In the genomic region with DNA sequence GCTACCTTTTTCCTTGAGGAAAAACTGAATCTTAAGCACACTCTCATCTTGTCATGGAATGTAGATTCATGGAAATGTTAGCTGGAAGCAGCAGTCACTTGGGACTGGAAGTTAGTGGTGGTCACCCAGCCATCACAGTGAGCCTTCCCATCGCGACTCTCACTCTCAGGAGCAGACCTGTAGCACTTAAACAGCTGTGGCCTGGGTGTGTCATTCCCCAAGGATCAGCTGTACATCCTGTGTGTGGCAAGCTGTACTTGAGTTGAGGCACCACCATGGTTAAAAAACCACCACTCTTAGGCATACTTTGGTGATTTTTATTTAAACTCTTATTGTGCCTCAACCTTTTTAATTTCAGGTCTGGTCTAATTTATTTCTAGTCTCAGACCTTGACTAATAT, we compare ENCODE assay signal across 18 cellular contexts. TPM values are rescaled to one million over a fixed set of nuclear protein-coding genes. Genes with fewer than 3 reads are reported as not detected.
DNase-seq lines count a peak whose midpoint lies in the region; ATAC-seq and TF ChIP-seq lines count a peak whose summit lies in the region.
"Had no signal": no experiment of that assay in that cellular context is flagged by ENCODE, and none has a peak within 500 bp of the region (broad histone marks: within the 10 kb centered on the region; RNA-seq: fewer than 3 reads in every experiment).

No MANE protein-coding gene starts in this region.

- H3K27me3 ChIP-seq in BLaER1, result no peaks in the 10 kb centered on the region
- no peaks in the 10 kb centered on the region for H3K27me3 ChIP-seq in Karpas-422 (ENCODE audit: low read length)
- no peaks in the 10 kb centered on the region for H3K27me3 ChIP-seq in Caco-2 (replicated peaks; ENCODE audit: control insufficient read depth, insufficient read depth, low read length)

- intact Hi-C loops in Caco-2 (cut with micrococcal nuclease; ENCODE audit: unreplicated experiment), result no loop called here

- no peak for ATAC-seq in natural killer cell treated with Interleukin-12 subunit alpha and Interleukin-12 subunit beta and Interleukin-15 and Interleukin-18, amount 100 ng/mL, for 72 hours
- ATAC-seq: A549 had no signal

- H3K9me3 Mint-ChIP-seq in natural killer cell treated with Interleukin-12 subunit alpha and Interleukin-12 subunit beta and Interleukin-15 and Interleukin-18, amount 100 ng/mL, for 72 hours, result no peaks in the 10 kb centered on the region
- H3K9me3 Mint-ChIP-seq in Caco-2 (ENCODE audit: unreplicated experiment), result no peaks in the 10 kb centered on the region
- H3K9me3 Mint-ChIP-seq: CD8-positive, alpha-beta memory T cell had no signal

- no peaks in the 10 kb centered on the region for H3K9me2 ChIP-seq in Karpas-422 (replicated peaks; ENCODE audit: insufficient read depth, low read length)

- peak overlapping the region; percentile 76 for H3K4me2 ChIP-seq in BLaER1
- H3K4me2 ChIP-seq in Karpas-422 (ENCODE audit: low read depth, low read length, poor library complexity, severe bottlenecking), result peak overlapping the region; percentile 45
- H3K4me2 ChIP-seq: A549 had no signal

- H3K27ac Mint-ChIP-seq in natural killer cell treated with Interleukin-12 subunit alpha and Interleukin-12 subunit beta and Interleukin-15 and Interleukin-18, amount 100 ng/mL, for 72 hours, result peak overlapping the region; percentile 82 to 93
- no peak overlapping the region for H3K27ac Mint-ChIP-seq in Caco-2 (ENCODE audit: unreplicated experiment)

- no TSS peak for BruUV-seq in Caco-2 (replicated peaks; lab: Mats Ljungman, UMichigan)

- DNase-seq in Karpas-422 (no peak), fibroblast of mammary gland (ENCODE audit: low read depth) (peak; percentile 18), hippocampal formation (lab: John Stamatoyannopoulos, UW) (no peak), Caco-2 (no peak), T-helper 1 cell (no peak)
- no peak for DNase-seq in natural killer cell treated with Interleukin-12 subunit alpha and Interleukin-12 subunit beta and Interleukin-15 and Interleukin-18, amount 100 ng/mL, for 72 hours (ENCODE audit: low spot score)
- no peak for DNase-seq in effector CD4-positive, alpha-beta T cell
- DNase-seq: CD8-positive, alpha-beta memory T cell; GOT3; NCI-H1417; NCI-H187; NCI-H2107; NCI-H510A treated with DMSO at 0.1 percent for 48 hours; NCI-H774; OCI-M1; SHP77 treated with DMSO at 0.1 percent for 48 hours had no signal

- H3K4me3 ChIP-seq in BLaER1 (no peak overlapping the region), Karpas-422 (ENCODE audit: low read length) (no peak overlapping the region), fibroblast of mammary gland (ENCODE audit: control insufficient read depth, low read depth, low read length) (no peak overlapping the region), Caco-2 (ENCODE audit: low read depth, low read length) (no peak overlapping the region)
- H3K4me3 ChIP-seq: A549 had no signal

- no peak overlapping the region for H2AFZ ChIP-seq in Karpas-422 (ENCODE audit: low read length)

- no peaks in the 10 kb centered on the region for H3K27me3 Mint-ChIP-seq in natural killer cell treated with Interleukin-12 subunit alpha and Interleukin-12 subunit beta and Interleukin-15 and Interleukin-18, amount 100 ng/mL, for 72 hours
- H3K27me3 Mint-ChIP-seq in Caco-2 (ENCODE audit: insufficient read depth, unreplicated experiment), result no peaks in the 10 kb centered on the region

- H3K27ac ChIP-seq in BLaER1, result no peak overlapping the region
- peak overlapping the region; percentile 5 for H3K27ac ChIP-seq in Karpas-422 (ENCODE audit: low read length)
- H3K27ac ChIP-seq: A549 had no signal

- no peak overlapping the region for H3K9ac ChIP-seq in BLaER1
- H3K9ac ChIP-seq in Karpas-422 (ENCODE audit: low read length), result no peak overlapping the region

- H4K20me1 ChIP-seq in BLaER1 (peaks cover 61% of the 10 kb centered on the region), Karpas-422 (ENCODE audit: insufficient read depth, low read depth, low read length) (peaks cover 19% of the 10 kb centered on the region)

- peaks cover 59 to 63% of the 10 kb centered on the region in 2 donors for H3K4me1 Mint-ChIP-seq in natural killer cell treated with Interleukin-12 subunit alpha and Interleukin-12 subunit beta and Interleukin-15 and Interleukin-18, amount 100 ng/mL, for 72 hours (ENCODE audit: low read depth in 2 of 2)
- H3K4me1 Mint-ChIP-seq in Caco-2 (ENCODE audit: low read depth, unreplicated experiment), result no peaks in the 10 kb centered on the region

- CTCF ChIA-PET in Caco-2 (lab: Charles Lee), result no interaction called here

- no peaks in the 10 kb centered on the region for H3K9me3 ChIP-seq in BLaER1
- no peaks in the 10 kb centered on the region for H3K9me3 ChIP-seq in Karpas-422 (ENCODE audit: low read length)
- no peaks in the 10 kb centered on the region for H3K9me3 ChIP-seq in Caco-2
- H3K9me3 ChIP-seq: A549 had no signal

- H3K36me3 ChIP-seq in BLaER1, result peaks cover 86% of the 10 kb centered on the region
- peaks cover 86% of the 10 kb centered on the region for H3K36me3 ChIP-seq in Karpas-422 (ENCODE audit: insufficient read depth, low read length)
- no peaks in the 10 kb centered on the region for H3K36me3 ChIP-seq in Caco-2 (ENCODE audit: control insufficient read depth, insufficient read depth, low read length)

- POLR2A ChIA-PET in Caco-2 (lab: Charles Lee), result no interaction called here

- H3K79me2 ChIP-seq in Karpas-422 (ENCODE audit: low read length), result peaks cover 71% of the 10 kb centered on the region

- H3K36me3 Mint-ChIP-seq in natural killer cell treated with Interleukin-12 subunit alpha and Interleukin-12 subunit beta and Interleukin-15 and Interleukin-18, amount 100 ng/mL, for 72 hours, result peaks cover 36% of the 10 kb centered on the region
- H3K36me3 Mint-ChIP-seq in Caco-2 (ENCODE audit: insufficient read depth, unreplicated experiment), result peaks cover 95% of the 10 kb centered on the region

- H3K4me3 Mint-ChIP-seq in natural killer cell treated with Interleukin-12 subunit alpha and Interleukin-12 subunit beta and Interleukin-15 and Interleukin-18, amount 100 ng/mL, for 72 hours, result no peak overlapping the region
- H3K4me3 Mint-ChIP-seq in Caco-2 (ENCODE audit: unreplicated experiment), result no peak overlapping the region
- H3K4me3 Mint-ChIP-seq: CD8-positive, alpha-beta memory T cell had no signal

- H3K4me1 ChIP-seq in BLaER1 (peaks cover 66% of the 10 kb centered on the region), Karpas-422 (ENCODE audit: low read length) (peaks cover 32% of the 10 kb centered on the region), Caco-2 (no peaks in the 10 kb centered on the region)
- H3K4me1 ChIP-seq: A549 had no signal

- TF ChIP-seq CTCF in fibroblast of mammary gland (conservative IDR thresholded peaks at IDR 0.05; ENCODE audit: control insufficient read depth, insufficient read depth, low read depth, low read length) (no peak), Caco-2 (IDR thresholded peaks at IDR 0.05; ENCODE audit: insufficient read depth in 1 of 2, low read depth in 1 of 2, low read length in 1 of 2, severe bottlenecking in 1 of 2, unreplicated experiment in 1 of 2) (no peak)

RNA-seq across cellular contexts. Expression of gene JADE1, which starts 46.7 kb away (rescaled TPM):
- total RNA-seq in Karpas-422 (2014; rRNA removed; shearing (Covaris generic); ENCODE audit: low replicate concordance), result 31.5 and 43.0 TPM in 2 replicates
- 10 to 100 TPM; 21.7 to 33.6 TPM for total RNA-seq in natural killer cell treated with Interleukin-12 subunit alpha and Interleukin-12 subunit beta and Interleukin-15 and Interleukin-18, amount 100 ng/mL, for 72 hours
- total RNA-seq in Caco-2 (2022), result 30.2 and 32.5 TPM in 2 replicates
